1 cellular context compared by ENCODE assay signal in genomic region chr6:33428219-33428890, GRCh38.
TF ChIP-seq lines count a peak whose summit lies in the region.

No MANE protein-coding gene starts in this region.

TF ChIP-seq in GM12878, 131 proteins besides CTCF, POLR2A, EP300 and RAD21:
- TF ChIP-seq EED (IDR thresholded peaks at IDR 0.05; ENCODE audit: low read depth), result peak; percentile 59; the same call in 1 of the 2 replicates
- no peak for TF ChIP-seq ATF3 (IDR thresholded peaks at IDR 0.05; ENCODE audit: borderline replicate concordance, extremely low read depth, low read depth, low read length)
- peak; percentile 67 for TF ChIP-seq PKNOX1 (IDR thresholded peaks at IDR 0.05)
- TF ChIP-seq POLR2AphosphoS2 (IDR thresholded peaks at IDR 0.05; ENCODE audit: low read depth, low read length), result no peak
- TF ChIP-seq SKIL (IDR thresholded peaks at IDR 0.05; ENCODE audit: low read depth, poor library complexity, severe bottlenecking), result no peak
- peak; percentile 60; the same call in 1 of the 2 replicates for TF ChIP-seq NR2F1 (conservative IDR thresholded peaks at IDR 0.05)
- TF ChIP-seq ZNF274 (IDR thresholded peaks at IDR 0.05; ENCODE audit: insufficient read depth, insufficient read length), result no peak
- TF ChIP-seq NFIC (IDR thresholded peaks at IDR 0.05; ENCODE audit: low read depth, low read length), result no peak
- TF ChIP-seq BHLHE40 (IDR thresholded peaks at IDR 0.05; ENCODE audit: borderline replicate concordance in 1 of 2, low read depth in 2 of 2, low read length in 1 of 2), result peak in 1 of 2 experiments; percentile 25; a peak in 2 of 4 replicates
- TF ChIP-seq NBN (IDR thresholded peaks at IDR 0.05), result peak; percentile 34; the same call in 1 of the 2 replicates
- 0 out of 2 replicates have a peak, but pooled peaks have one; percentile 24 for TF ChIP-seq GATAD2B (conservative IDR thresholded peaks at IDR 0.05; ENCODE audit: low read depth)
- peak; percentile 29 for TF ChIP-seq IKZF1 (conservative IDR thresholded peaks at IDR 0.05)
- peak; percentile 78 for TF ChIP-seq MYC (IDR thresholded peaks at IDR 0.05; ENCODE audit: insufficient read depth, insufficient read length, insufficient replicate concordance, low read length, severe bottlenecking)
- no peak for TF ChIP-seq SMAD1 (IDR thresholded peaks at IDR 0.05; ENCODE audit: low read depth, partially characterized antibody)
- 0 out of 4 replicates have a peak, but pooled peaks of 1 of the 2 experiments have one; percentile 7 for TF ChIP-seq IKZF2 (IDR thresholded peaks at IDR 0.05)
- TF ChIP-seq ZNF687 (IDR thresholded peaks at IDR 0.05), result peak; percentile 43; the same call in 1 of the 2 replicates
